Comparison of ENCODE assay signal across 1 cellular context in the genomic region with DNA sequence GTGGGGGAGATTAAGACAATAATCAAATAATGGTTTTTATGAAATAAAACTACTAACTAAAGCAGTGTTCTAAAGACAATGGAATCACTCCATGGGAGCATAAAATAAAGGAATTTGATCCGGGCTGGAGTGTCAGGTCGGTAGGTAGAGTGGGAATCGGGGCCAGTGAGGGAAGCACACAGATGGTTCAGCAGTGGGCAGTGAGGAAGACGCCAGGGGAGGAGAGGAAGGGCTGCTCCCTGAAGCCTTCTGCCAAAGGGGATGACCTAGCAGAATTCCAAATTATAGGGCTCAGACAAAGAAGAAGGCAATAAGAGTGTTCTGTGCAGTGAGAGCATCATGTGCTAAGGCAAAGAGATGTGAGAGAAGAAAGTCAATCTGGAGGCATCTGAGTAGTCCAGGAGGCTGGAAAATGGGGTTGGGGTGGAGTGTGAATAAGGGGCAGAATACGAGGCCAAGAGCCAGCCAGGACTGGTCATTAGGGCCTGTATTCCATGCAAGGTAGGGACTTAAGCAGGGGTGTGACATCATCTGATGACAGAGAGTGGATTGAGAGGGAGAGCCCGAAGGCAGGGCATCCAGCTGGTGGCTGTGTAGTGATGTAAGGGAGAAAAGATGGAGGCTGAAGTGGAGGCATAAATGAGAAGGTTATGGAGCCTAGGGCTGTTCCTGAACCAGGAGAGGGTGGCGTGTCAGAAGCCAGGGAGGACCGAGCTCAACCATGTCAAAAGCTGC.
TF ChIP-seq lines count a peak whose summit lies in the region.

No MANE protein-coding gene starts in this region.

TF ChIP-seq in HEK293, 187 proteins besides CTCF, POLR2A, EP300 and RAD21 (continued from another document):
- TF ChIP-seq ZNF830 (tag by site-specific recombination; IDR thresholded peaks at IDR 0.05; ENCODE audit: low read depth) (no peak), YY2 (tag by site-specific recombination; IDR thresholded peaks at IDR 0.05) (0 out of 2 replicates have a peak, but pooled peaks have one; percentile 44), ZBTB21 (tag by site-specific recombination; IDR thresholded peaks at IDR 0.05) (peak; percentile 88), BCL6B (tag by site-specific recombination; IDR thresholded peaks at IDR 0.05) (no peak), ZBTB48 (tag by site-specific recombination; IDR thresholded peaks at IDR 0.05) (0 out of 2 replicates have a peak, but pooled peaks have one; percentile 38), ATF2 (tag by site-specific recombination; IDR thresholded peaks at IDR 0.05; ENCODE audit: low read depth) (peak; percentile 66), ZNF660 (tag by site-specific recombination; IDR thresholded peaks at IDR 0.05) (no peak), ZSCAN5A (tag by site-specific recombination; IDR thresholded peaks at IDR 0.05) (no peak), BCL11A (tag by site-specific recombination; IDR thresholded peaks at IDR 0.05; ENCODE audit: low read depth) (no peak), ZBTB20 (tag by site-specific recombination; IDR thresholded peaks at IDR 0.05) (no peak), ZNF549 (tag by site-specific recombination; IDR thresholded peaks at IDR 0.05) (no peak), ZNF626 (tag by site-specific recombination; IDR thresholded peaks at IDR 0.05) (no peak), PRDM1 (tag by site-specific recombination; IDR thresholded peaks at IDR 0.05) (peak; percentile 36; the same call in 1 of the 2 replicates), ZNF677 (tag by site-specific recombination; IDR thresholded peaks at IDR 0.05) (no peak), ZNF514 (tag by site-specific recombination; IDR thresholded peaks at IDR 0.05) (no peak)
- TF ChIP-seq, protein P1, sequence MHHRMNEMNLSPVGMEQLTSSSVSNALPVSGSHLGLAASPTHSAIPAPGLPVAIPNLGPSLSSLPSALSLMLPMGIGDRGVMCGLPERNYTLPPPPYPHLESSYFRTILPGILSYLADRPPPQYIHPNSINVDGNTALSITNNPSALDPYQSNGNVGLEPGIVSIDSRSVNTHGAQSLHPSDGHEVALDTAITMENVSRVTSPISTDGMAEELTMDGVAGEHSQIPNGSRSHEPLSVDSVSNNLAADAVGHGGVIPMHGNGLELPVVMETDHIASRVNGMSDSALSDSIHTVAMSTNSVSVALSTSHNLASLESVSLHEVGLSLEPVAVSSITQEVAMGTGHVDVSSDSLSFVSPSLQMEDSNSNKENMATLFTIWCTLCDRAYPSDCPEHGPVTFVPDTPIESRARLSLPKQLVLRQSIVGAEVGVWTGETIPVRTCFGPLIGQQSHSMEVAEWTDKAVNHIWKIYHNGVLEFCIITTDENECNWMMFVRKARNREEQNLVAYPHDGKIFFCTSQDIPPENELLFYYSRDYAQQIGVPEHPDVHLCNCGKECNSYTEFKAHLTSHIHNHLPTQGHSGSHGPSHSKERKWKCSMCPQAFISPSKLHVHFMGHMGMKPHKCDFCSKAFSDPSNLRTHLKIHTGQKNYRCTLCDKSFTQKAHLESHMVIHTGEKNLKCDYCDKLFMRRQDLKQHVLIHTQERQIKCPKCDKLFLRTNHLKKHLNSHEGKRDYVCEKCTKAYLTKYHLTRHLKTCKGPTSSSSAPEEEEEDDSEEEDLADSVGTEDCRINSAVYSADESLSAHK (tag by site-specific recombination; IDR thresholded peaks at IDR 0.05): no peak
- TF ChIP-seq, protein P2, sequence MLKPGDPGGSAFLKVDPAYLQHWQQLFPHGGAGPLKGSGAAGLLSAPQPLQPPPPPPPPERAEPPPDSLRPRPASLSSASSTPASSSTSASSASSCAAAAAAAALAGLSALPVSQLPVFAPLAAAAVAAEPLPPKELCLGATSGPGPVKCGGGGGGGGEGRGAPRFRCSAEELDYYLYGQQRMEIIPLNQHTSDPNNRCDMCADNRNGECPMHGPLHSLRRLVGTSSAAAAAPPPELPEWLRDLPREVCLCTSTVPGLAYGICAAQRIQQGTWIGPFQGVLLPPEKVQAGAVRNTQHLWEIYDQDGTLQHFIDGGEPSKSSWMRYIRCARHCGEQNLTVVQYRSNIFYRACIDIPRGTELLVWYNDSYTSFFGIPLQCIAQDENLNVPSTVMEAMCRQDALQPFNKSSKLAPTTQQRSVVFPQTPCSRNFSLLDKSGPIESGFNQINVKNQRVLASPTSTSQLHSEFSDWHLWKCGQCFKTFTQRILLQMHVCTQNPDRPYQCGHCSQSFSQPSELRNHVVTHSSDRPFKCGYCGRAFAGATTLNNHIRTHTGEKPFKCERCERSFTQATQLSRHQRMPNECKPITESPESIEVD (tag by site-specific recombination; IDR thresholded peaks at IDR 0.05): no peak
